In the genomic region with DNA sequence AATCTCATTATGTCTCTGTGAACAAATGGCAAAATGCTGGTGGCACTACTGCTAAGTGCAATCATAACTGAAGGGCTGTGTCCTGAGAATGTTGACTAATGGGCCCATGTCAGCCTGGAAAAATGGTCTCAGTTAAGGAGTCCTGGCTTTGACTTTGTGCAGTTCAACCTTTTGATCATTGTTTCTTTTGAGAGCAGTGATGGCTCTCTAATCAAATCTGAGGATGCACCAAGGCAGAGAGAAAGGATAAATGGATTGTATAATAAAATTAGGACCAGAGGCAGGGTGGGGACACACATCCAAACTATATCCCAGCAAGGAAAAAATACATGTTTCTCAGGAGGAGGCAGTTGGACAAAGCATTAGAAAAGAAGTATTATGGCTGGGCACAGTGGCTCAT, we compare ENCODE assay signal across 27 cellular contexts. TPM values are rescaled to one million over a fixed set of nuclear protein-coding genes. Genes with fewer than 3 reads are reported as not detected.
A peak's percentile ranks its signal among the peaks of the same experiment; 100 is the strongest.
DNase-seq lines count a peak whose midpoint lies in the region; ATAC-seq, FAIRE-seq and TF ChIP-seq lines count a peak whose summit lies in the region.
"Had no signal": no experiment of that assay in that cellular context is flagged by ENCODE, and none has a peak within 500 bp of the region (broad histone marks: within the 10 kb centered on the region; RNA-seq: fewer than 3 reads in every experiment).

No MANE protein-coding gene starts in this region.

- H3K4me1 ChIP-seq in small intestine (ENCODE audit: control insufficient read depth in 2 of 2, insufficient read depth in 1 of 2, low read depth in 1 of 2, low read length in 1 of 2) = no peaks in the 10 kb centered on the region
- H3K4me1 ChIP-seq: BE2C had no signal

- H3K4me3 ChIP-seq in small intestine (ENCODE audit: low read depth in 1 of 2, low read length in 2 of 2) = no peak overlapping the region
- H3K4me3 ChIP-seq: BLaER1, GM12878 had no signal

- H3K9me3 Mint-ChIP-seq in nephron progenitor cell = no peaks in the 10 kb centered on the region

- ATAC-seq in GM21737 (IDR thresholded peaks at IDR 0.05; ENCODE audit: unreplicated experiment) = no peak
- ATAC-seq: GM12878 had no signal

- peaks cover 3% of the 10 kb centered on the region for H3K27me3 Mint-ChIP-seq in nephron progenitor cell (ENCODE audit: low read depth, poor library complexity)
- H3K27me3 Mint-ChIP-seq: CD4-positive, alpha-beta memory T cell; CD4-positive, CD25-positive, alpha-beta regulatory T cell; CD8-positive, alpha-beta memory T cell had no signal

- no peaks in the 10 kb centered on the region for H3K36me3 Mint-ChIP-seq in nephron progenitor cell (ENCODE audit: low read depth)
- H3K36me3 Mint-ChIP-seq: CD14-positive monocyte; CD4-positive, alpha-beta memory T cell; CD4-positive, CD25-positive, alpha-beta regulatory T cell; CD8-positive, alpha-beta memory T cell had no signal

- no peaks in the 10 kb centered on the region for H3K27me3 ChIP-seq in small intestine (ENCODE audit: control insufficient read depth in 2 of 2, insufficient read depth in 2 of 2, low read length in 2 of 2)
- H3K27me3 ChIP-seq: BE2C, BLaER1 had no signal

- no peaks in the 10 kb centered on the region for H3K9me3 ChIP-seq in small intestine (ENCODE audit: control insufficient read depth, low read depth)
- H3K9me3 ChIP-seq: BE2C had no signal

- H3K27ac Mint-ChIP-seq in nephron progenitor cell = peak overlapping the region; percentile 14
- H3K27ac Mint-ChIP-seq: CD14-positive monocyte; CD4-positive, alpha-beta memory T cell; CD4-positive, CD25-positive, alpha-beta regulatory T cell; CD8-positive, alpha-beta memory T cell had no signal

- no peak overlapping the region for H3K27ac ChIP-seq in small intestine (ENCODE audit: low read depth in 1 of 2, low read length in 1 of 2)
- H3K27ac ChIP-seq: BLaER1 had no signal

- peaks cover 15% of the 10 kb centered on the region for H3K4me1 Mint-ChIP-seq in nephron progenitor cell
- H3K4me1 Mint-ChIP-seq: CD14-positive monocyte; CD4-positive, alpha-beta memory T cell; CD4-positive, CD25-positive, alpha-beta regulatory T cell; CD8-positive, alpha-beta memory T cell had no signal

- DNase-seq in NCI-H82 treated with DMSO at 0.1 percent for 48 hours (lab: John Stamatoyannopoulos, UW; ENCODE audit: unreplicated experiment) (peak; percentile 5), SK-N-DZ (ENCODE audit: low spot score) (peak; percentile 98), nephron progenitor cell (no peak), small intestine (no peak), NCI-H510A treated with DMSO at 0.1 percent for 48 hours (lab: John Stamatoyannopoulos, UW) (no peak)
- DNase-seq: 8988T; ACHN; BE2C; C1 segment of cervical spinal cord; CD4-positive, alpha-beta memory T cell; CD4-positive, CD25-positive, alpha-beta regulatory T cell; CD8-positive, alpha-beta memory T cell; COR-L47; DMS 273 treated with DMSO at 0.1 percent for 48 hours; DMS153; DMS79; DND-41; EL; GDM1 had no signal

- no peak for FAIRE-seq in small intestine (lab: Jason Lieb, UNC)
- FAIRE-seq: A204.1, GM12878, GM12892, GM18507 had no signal

- H3K4me3 Mint-ChIP-seq in nephron progenitor cell = no peak overlapping the region
- H3K4me3 Mint-ChIP-seq: CD14-positive monocyte; CD4-positive, alpha-beta memory T cell; CD4-positive, CD25-positive, alpha-beta regulatory T cell; CD8-positive, alpha-beta memory T cell had no signal

- H3K36me3 ChIP-seq in small intestine (ENCODE audit: control insufficient read depth in 2 of 2, insufficient read depth in 2 of 2, low read length in 2 of 2) = no peaks in the 10 kb centered on the region
- H3K36me3 ChIP-seq: BE2C, BLaER1 had no signal

- no peak for TF ChIP-seq CTCF in nephron progenitor cell (IDR thresholded peaks at IDR 0.05)

RNA-seq across cellular contexts. Expression of gene SYN3, which starts 59.6 kb away (rescaled TPM):
- polyA plus RNA-seq in SK-N-DZ (2014; cell fraction: cytosol; rRNA removed) = 6.3 and 12.8 TPM in 2 replicates
- 7.2 and 13.7 TPM in 2 replicates for polyA plus RNA-seq in SK-N-DZ (2014; cell fraction: nucleus; rRNA removed)
- under 1 TPM in 1 of 3 donors, not detected in 2; 0.42 TPM for polyA plus RNA-seq in small intestine
- polyA plus RNA-seq: AG04450; CD14-positive monocyte; CD4-positive, alpha-beta memory T cell; CD4-positive, CD25-positive, alpha-beta regulatory T cell; CD8-positive, alpha-beta memory T cell; GM12878 had no signal

Comparison
In these comparisons a context has a peak if more than half of its experiments do, and no peak if none do; other contexts are left out.
1. DNase-seq: peak in NCI-H82 treated with DMSO at 0.1 percent for 48 hours (single experiment) and SK-N-DZ (single experiment); none in nephron progenitor cell (single experiment), small intestine (single experiment) and NCI-H510A treated with DMSO at 0.1 percent for 48 hours (single experiment).